ENCODE assay signal across 8 cellular contexts in the genomic region with DNA sequence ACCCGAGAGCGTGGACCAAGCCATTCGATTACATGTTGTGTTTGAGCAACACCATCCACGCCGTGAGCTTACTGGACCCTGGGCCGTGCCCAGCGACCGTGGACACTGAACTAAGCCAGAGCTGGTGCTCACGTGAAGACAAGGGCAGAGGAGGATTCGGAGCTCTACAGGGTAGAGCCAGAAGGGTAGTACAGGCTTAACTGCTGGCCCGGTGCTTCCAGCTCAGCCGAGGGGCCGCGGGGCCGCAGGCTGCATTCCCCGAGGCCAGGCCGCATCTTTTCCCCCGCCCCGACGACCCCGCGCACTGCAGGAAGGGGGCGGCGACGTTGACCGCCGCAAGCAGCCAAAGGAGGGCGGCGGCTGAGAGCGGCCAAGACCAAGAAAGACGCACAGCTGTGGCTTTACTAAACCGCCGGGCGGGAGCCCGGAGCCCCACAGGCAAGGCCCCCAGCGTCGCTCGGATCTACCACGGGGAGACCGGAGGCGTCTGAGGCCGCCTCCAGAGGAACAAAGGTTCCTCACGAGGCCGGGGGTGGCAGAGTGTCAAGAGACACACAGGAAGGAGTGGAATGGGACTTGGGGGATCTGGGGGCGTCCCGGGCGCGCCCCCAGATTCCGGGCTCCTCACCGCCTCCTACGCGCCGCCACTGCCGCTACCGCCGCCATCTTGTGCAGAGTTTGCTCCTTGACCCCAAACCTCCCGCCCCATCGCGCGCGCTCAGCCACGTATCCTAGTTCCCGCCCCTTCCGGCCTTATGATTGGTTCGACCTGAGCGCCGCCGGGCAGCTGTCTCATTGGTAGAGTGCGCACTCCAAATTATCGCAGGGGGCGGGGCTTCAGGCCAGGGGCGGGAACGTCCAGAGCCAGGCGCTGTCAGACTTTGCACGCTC. TPM values are rescaled to one million over a fixed set of nuclear protein-coding genes. Genes with fewer than 3 reads are reported as not detected.
A peak's percentile ranks its signal among the peaks of the same experiment; 100 is the strongest.
DNase-seq lines count a peak whose midpoint lies in the region; ATAC-seq and TF ChIP-seq lines count a peak whose summit lies in the region.

A gene (minus strand): TSS at position 680 of the 891 bp plus-strand sequence. CDS start 14 bp downstream, at position 666.

- peak within 1 kb of the TSS; percentile 97 for H3K27ac Mint-ChIP-seq in activated T-helper 17 cell treated with anti-CD3 and anti-CD28 coated beads, Interleukin-2, amount 50 U/mL, for 72 hours
- peak within 1 kb of the TSS; percentile 90 to 99 (median 98) for H3K27ac Mint-ChIP-seq in naive thymus-derived CD8-positive, alpha-beta T cell

- no peaks in the 10 kb centered on the region for H3K9me3 Mint-ChIP-seq in activated T-helper 17 cell treated with anti-CD3 and anti-CD28 coated beads, Interleukin-2, amount 50 U/mL, for 72 hours
- H3K9me3 Mint-ChIP-seq in naive thymus-derived CD8-positive, alpha-beta T cell = no peaks in the 10 kb centered on the region

- TF ChIP-seq CTCF in DND-41 (IDR thresholded peaks at IDR 0.05; ENCODE audit: borderline replicate concordance, extremely low read depth, low read length, poor library complexity, severe bottlenecking) (no peak), LNCaP clone FGC (IDR thresholded peaks at IDR 0.05; ENCODE audit: control insufficient read depth, extremely low read depth, insufficient read depth) (no peak), RWPE1 (conservative IDR thresholded peaks at IDR 0.05; ENCODE audit: low read depth) (no peak), fibroblast of lung (conservative IDR thresholded peaks at IDR 0.05 in 1 of 2, IDR thresholded peaks at IDR 0.05 in 1 of 2; ENCODE audit: low read depth in 1 of 2, low read length in 2 of 2) (no peak)

- POLR2A ChIA-PET in RWPE1 (lab: Yijun Ruan, JAX; ENCODE audit: low non-redundant PET) = interaction anchor here (0.6 kb wide), 3 partner anchors 13 to 55 kb away, joined by 4 read pairs; a partner anchor contains a TSS
- POLR2A ChIA-PET in naive thymus-derived CD8-positive, alpha-beta T cell (lab: Charles Lee) = interaction anchor here (0.5 to 19.9 kb wide), 37 partner anchors 9 to 1734 kb away, joined by 3 to 541 read pairs (median 5); a partner anchor contains a TSS

- peak within 1 kb of the TSS; percentile 87 for H3K27ac ChIP-seq in DND-41 (ENCODE audit: low read length)
- H3K27ac ChIP-seq in RWPE1 = peak within 1 kb of the TSS; percentile 87
- peak within 1 kb of the TSS; percentile 88 for H3K27ac ChIP-seq in fibroblast of lung (ENCODE audit: insufficient read depth, low read length)

- H3K36me3 Mint-ChIP-seq in activated T-helper 17 cell treated with anti-CD3 and anti-CD28 coated beads, Interleukin-2, amount 50 U/mL, for 72 hours (ENCODE audit: low read depth) = peaks cover 54% of the 10 kb centered on the region
- peaks cover 0 to 35% (median 0%) of the 10 kb centered on the region in 3 donors for H3K36me3 Mint-ChIP-seq in naive thymus-derived CD8-positive, alpha-beta T cell

- H3K4me3 ChIP-seq in DND-41 (ENCODE audit: low read depth in 1 of 2, low read length in 2 of 2) (peak within 1 kb of the TSS; percentile 37 to 63; a peak in 3 of 4 replicates), LNCaP clone FGC (ENCODE audit: low read depth, low read length) (peak within 1 kb of the TSS; percentile 99), fibroblast of lung (replicated peaks in 1 of 4; ENCODE audit: control extremely low read depth in 1 of 4, insufficient read depth in 1 of 4, low read depth in 3 of 4, low read length in 4 of 4) (peak within 1 kb of the TSS; percentile 73 to 96 (median 79))

- H3K79me2 ChIP-seq in DND-41 (ENCODE audit: insufficient read depth, low read length) (peaks cover 81% of the 10 kb centered on the region), fibroblast of lung (ENCODE audit: control insufficient read depth, insufficient read depth, low read length) (peaks cover 48% of the 10 kb centered on the region)

- DNase-seq in DND-41 (peak; percentile 99), GOT3 (lab: John Stamatoyannopoulos, UW) (peak; percentile 92), LNCaP clone FGC (ENCODE audit: low read depth) (peak; percentile 90), RWPE1 (ENCODE audit: low spot score) (peak; percentile 99), fibroblast of lung (ENCODE audit: low read depth in 2 of 2) (peak; percentile 96)
- peak; percentile 94 to 99 (median 97) for DNase-seq in naive thymus-derived CD8-positive, alpha-beta T cell
- peak; percentile 93 to 98 (median 96) for DNase-seq in stimulated activated naive CD4-positive, alpha-beta T cell (lab: John Stamatoyannopoulos, UW)

- CTCF ChIA-PET in RWPE1 (lab: Yijun Ruan, JAX) = interaction anchor here (0.8 kb wide), 1 partner anchor 252 kb away, joined by 3 read pairs; no protein-coding TSS in a partner anchor

- no peaks in the 10 kb centered on the region for H3K27me3 Mint-ChIP-seq in activated T-helper 17 cell treated with anti-CD3 and anti-CD28 coated beads, Interleukin-2, amount 50 U/mL, for 72 hours
- no peaks in the 10 kb centered on the region for H3K27me3 Mint-ChIP-seq in naive thymus-derived CD8-positive, alpha-beta T cell

- H3K4me1 ChIP-seq in DND-41 (ENCODE audit: insufficient read depth, low read length) (peaks cover 36% of the 10 kb centered on the region), fibroblast of lung (ENCODE audit: control insufficient read depth, extremely low read depth, insufficient read depth, low read length) (peaks cover 8% of the 10 kb centered on the region)

- H3K9me3 ChIP-seq in DND-41 (ENCODE audit: insufficient read depth, low read length, severe bottlenecking) (no peaks in the 10 kb centered on the region), fibroblast of lung (ENCODE audit: control insufficient read depth, insufficient read depth, low read depth, low read length) (no peaks in the 10 kb centered on the region)

- peak within 1 kb of the TSS; percentile 72 for H2AFZ ChIP-seq in DND-41 (ENCODE audit: low read depth, low read length)
- no peak within 1 kb of the TSS for H2AFZ ChIP-seq in fibroblast of lung (ENCODE audit: low read length)

- no peaks in the 10 kb centered on the region for H3K27me3 ChIP-seq in DND-41 (ENCODE audit: insufficient read depth, low read length, poor library complexity)
- no peaks in the 10 kb centered on the region for H3K27me3 ChIP-seq in fibroblast of lung (ENCODE audit: control insufficient read depth, insufficient read depth, low read length)

- peaks cover 16% of the 10 kb centered on the region for H4K20me1 ChIP-seq in DND-41 (ENCODE audit: insufficient read depth, low read length)
- no peaks in the 10 kb centered on the region for H4K20me1 ChIP-seq in fibroblast of lung (ENCODE audit: control insufficient read depth, extremely low read depth, insufficient read depth, low read length)

- peak within 1 kb of the TSS; percentile 92 for H3K9ac ChIP-seq in DND-41 (ENCODE audit: low read depth, low read length)
- H3K9ac ChIP-seq in fibroblast of lung (ENCODE audit: insufficient read depth, low read length) = peak within 1 kb of the TSS; percentile 90

- ATAC-seq in DND-41 (ENCODE audit: insufficient read depth, low read depth) = peak; percentile 96
- peak; percentile 99 for ATAC-seq in activated T-helper 17 cell treated with anti-CD3 and anti-CD28 coated beads, Interleukin-2, amount 50 U/mL, for 72 hours (replicated peaks)
- ATAC-seq in naive thymus-derived CD8-positive, alpha-beta T cell = peak; percentile 97 to 98

- H3K4me1 Mint-ChIP-seq in activated T-helper 17 cell treated with anti-CD3 and anti-CD28 coated beads, Interleukin-2, amount 50 U/mL, for 72 hours = no peaks in the 10 kb centered on the region
- H3K4me1 Mint-ChIP-seq in naive thymus-derived CD8-positive, alpha-beta T cell = peaks cover 9 to 50% (median 32%) of the 10 kb centered on the region in 4 donors

- H3K36me3 ChIP-seq in DND-41 (ENCODE audit: insufficient read depth, low read length) = peaks cover 49% of the 10 kb centered on the region
- peaks cover 15% of the 10 kb centered on the region for H3K36me3 ChIP-seq in fibroblast of lung (ENCODE audit: control insufficient read depth, insufficient read depth, low read length)

- H3K4me3 Mint-ChIP-seq in activated T-helper 17 cell treated with anti-CD3 and anti-CD28 coated beads, Interleukin-2, amount 50 U/mL, for 72 hours = peak within 1 kb of the TSS; percentile 100
- peak within 1 kb of the TSS; percentile 92 to 99 (median 97) for H3K4me3 Mint-ChIP-seq in naive thymus-derived CD8-positive, alpha-beta T cell

- peak within 1 kb of the TSS; percentile 85 for H3K4me2 ChIP-seq in DND-41 (ENCODE audit: insufficient read depth, low read length)
- H3K4me2 ChIP-seq in fibroblast of lung (ENCODE audit: extremely low read depth, insufficient read depth, low read length) = peak within 1 kb of the TSS; percentile 97

RNA-seq across cellular contexts. Expression of the gene that starts here (rescaled TPM):
- total RNA-seq in activated T-helper 17 cell treated with anti-CD3 and anti-CD28 coated beads, Interleukin-2, amount 50 U/mL, for 72 hours = 100 to 1,000 TPM; 226 to 266 TPM
- 167 and 279 TPM in 2 replicates for total RNA-seq in fibroblast of lung
- polyA plus RNA-seq in fibroblast of lung = 328 and 368 TPM in 2 replicates
- polyA plus RNA-seq in fibroblast of lung (2012) = 319 and 345 TPM in 2 replicates
- polyA minus RNA-seq in fibroblast of lung (ENCODE audit: low replicate concordance) = 808 and 811 TPM in 2 replicates
- 100 to 1,000 TPM; 326 to 327 TPM for total RNA-seq in naive thymus-derived CD8-positive, alpha-beta T cell
- polyA plus RNA-seq in naive thymus-derived CD8-positive, alpha-beta T cell = 100 to 1,000 TPM; 171 to 197 (median 174) TPM

Comparison
In these comparisons a context has a peak if more than half of its experiments do, and no peak if none do; other contexts are left out.
1. Peak in every context shown above with its lines: DNase-seq, ATAC-seq, H3K4me3 ChIP-seq and H3K27ac ChIP-seq.